ENCODE assay signal across 2 cellular contexts in genomic region chr14:43887523-43887922, GRCh38.
TF ChIP-seq lines count a peak whose summit lies in the region.

No MANE protein-coding gene starts in this region.

TF ChIP-seq in GM23338, 12 proteins besides CTCF, POLR2A, EP300 and RAD21 (continued from another document):
- TF ChIP-seq ZNF462 (CRISPR knock-in tag; IDR thresholded peaks at IDR 0.05) (no peak), EZH2phosphoT487 (IDR thresholded peaks at IDR 0.05; ENCODE audit: unreplicated experiment) (no peak), ZNF114 (CRISPR knock-in tag; IDR thresholded peaks at IDR 0.05) (no peak), NANOG (IDR thresholded peaks at IDR 0.05; ENCODE audit: borderline replicate concordance) (no peak), STAT1 (IDR thresholded peaks at IDR 0.05; ENCODE audit: unreplicated experiment) (no peak), EZH2 (IDR thresholded peaks at IDR 0.05; ENCODE audit: low read depth, unreplicated experiment) (no peak), ETS1 (IDR thresholded peaks at IDR 0.05) (no peak), REST (IDR thresholded peaks at IDR 0.05; ENCODE audit: unreplicated experiment) (no peak), CREB1 (CRISPR knock-in tag; IDR thresholded peaks at IDR 0.05; ENCODE audit: low read depth) (no peak), POLR2AphosphoS5 (IDR thresholded peaks at IDR 0.05; ENCODE audit: low read depth) (no peak)
TF ChIP-seq in GM23338: peak in this region for 0.

TF ChIP-seq in GM12878, 131 proteins besides CTCF, POLR2A, EP300 and RAD21 (continued from another document):
- TF ChIP-seq ZBTB40 (IDR thresholded peaks at IDR 0.05; ENCODE audit: borderline replicate concordance) (peak; percentile 48; the same call in 1 of the 2 replicates), ELK1 (IDR thresholded peaks at IDR 0.05; ENCODE audit: low read depth, low read length) (no peak), ATF2 (IDR thresholded peaks at IDR 0.05; ENCODE audit: low read length) (no peak)
